1 cellular context compared by ENCODE assay signal in genomic region chr5:140624886-140625285, GRCh38. TPM values are rescaled to one million over a fixed set of nuclear protein-coding genes. Genes with fewer than 3 reads are reported as not detected.
"Had no signal": no experiment of that assay in that cellular context is flagged by ENCODE, and none has a peak within 500 bp of the region (broad histone marks: within the 10 kb centered on the region; RNA-seq: fewer than 3 reads in every experiment).

No MANE protein-coding gene starts in this region.

RNA-seq across cellular contexts. Expression of gene CD14, which starts 8.1 kb away (rescaled TPM):
- total RNA-seq: progenitor cell of endocrine pancreas had no signal
